1 cellular context compared by ENCODE assay signal in genomic region chr4:95869961-95870500, GRCh38.
TF ChIP-seq lines count a peak whose summit lies in the region.

No MANE protein-coding gene starts in this region.

TF ChIP-seq in GM23338, 12 proteins besides CTCF, POLR2A, EP300 and RAD21 (continued from another document):
- TF ChIP-seq JUNB (IDR thresholded peaks at IDR 0.05; ENCODE audit: unreplicated experiment) (no peak), STAT1 (IDR thresholded peaks at IDR 0.05; ENCODE audit: unreplicated experiment) (no peak), ZNF462 (CRISPR knock-in tag; IDR thresholded peaks at IDR 0.05) (no peak; the same call in none of the 2 replicates), NANOG (IDR thresholded peaks at IDR 0.05; ENCODE audit: borderline replicate concordance) (no peak)
